Comparison of ENCODE assay signal across 8 cellular contexts in genomic region chr1:27097484-27097917, GRCh38. TPM values are rescaled to one million over a fixed set of nuclear protein-coding genes. Genes with fewer than 3 reads are reported as not detected.
DNase-seq lines count a peak whose midpoint lies in the region; ATAC-seq and TF ChIP-seq lines count a peak whose summit lies in the region.

No MANE protein-coding gene starts in this region.

- H3K9me3 ChIP-seq in gastroesophageal sphincter (no peaks in the 10 kb centered on the region), parathyroid adenoma (ENCODE audit: control insufficient read depth, low read length) (no peaks in the 10 kb centered on the region), upper lobe of right lung (no peaks in the 10 kb centered on the region)

- no peak overlapping the region for H3K4me3 ChIP-seq in gastroesophageal sphincter
- no peak overlapping the region for H3K4me3 ChIP-seq in parathyroid adenoma (ENCODE audit: low read depth, low read length)
- no peak overlapping the region for H3K4me3 ChIP-seq in upper lobe of right lung

- TF ChIP-seq POLR2A in gastroesophageal sphincter (IDR thresholded peaks at IDR 0.05) = no peak

- WGBS in gastroesophageal sphincter (ENCODE audit: low coverage in 1 of 2), 2 donors = 3 to 13% methylated on average over 2 to 3 of the region's 5 CpGs

- no peak overlapping the region for H2AFZ ChIP-seq in parathyroid adenoma

- no peak overlapping the region for H3K4me2 ChIP-seq in parathyroid adenoma (ENCODE audit: low read length)

- intact Hi-C loops in upper lobe of right lung (cut with DNase I) = loop anchor here (5.0 kb wide), 1 partner anchor 50 kb away; no protein-coding TSS in a partner anchor

- H3K36me3 ChIP-seq in gastroesophageal sphincter (peaks cover 0 to 17% of the 10 kb centered on the region in 2 donors), parathyroid adenoma (ENCODE audit: control insufficient read depth, insufficient read depth, low read length) (no peaks in the 10 kb centered on the region), upper lobe of right lung (peaks cover 4% of the 10 kb centered on the region)

- H3K4me1 ChIP-seq in gastroesophageal sphincter (peaks cover 0 to 40% (median 18%) of the 10 kb centered on the region in 3 donors), parathyroid adenoma (peaks cover 4% of the 10 kb centered on the region), upper lobe of right lung (peaks cover 27% of the 10 kb centered on the region)

- TF ChIP-seq CTCF in gastroesophageal sphincter (IDR thresholded peaks at IDR 0.05) = peak; percentile 86 to 98 (median 96)
- peak; percentile 89 for TF ChIP-seq CTCF in parathyroid adenoma (IDR thresholded peaks at IDR 0.05)
- TF ChIP-seq CTCF in upper lobe of right lung (IDR thresholded peaks at IDR 0.05) = peak; percentile 98

- TF ChIP-seq EP300 in gastroesophageal sphincter (IDR thresholded peaks at IDR 0.05) = no peak

- ATAC-seq in gastroesophageal sphincter = peak; percentile 85
- ATAC-seq in upper lobe of right lung = peak; percentile 84
- no peak for ATAC-seq in GM21529 (IDR thresholded peaks at IDR 0.05; ENCODE audit: unreplicated experiment)

- H3K27ac ChIP-seq in gastroesophageal sphincter (no peak overlapping the region), parathyroid adenoma (no peak overlapping the region), upper lobe of right lung (peak overlapping the region; percentile 76)

- no peaks in the 10 kb centered on the region for H3K79me2 ChIP-seq in parathyroid adenoma

- DNase-seq in EH (ENCODE audit: low read depth) (peak; percentile 79), Kasumi-1 (lab: John Stamatoyannopoulos, UW) (peak; percentile 81 to 88), SHP77 treated with DMSO at 0.1 percent for 48 hours (lab: John Stamatoyannopoulos, UW) (peak; percentile 23), upper lobe of right lung (peak; percentile 87)
- DNase-seq in activated effector memory CD4-positive, alpha-beta T cell treated with Interleukin-2 at 50 U/mL for 16 hours = peak; percentile 57

- H3K9ac ChIP-seq in parathyroid adenoma = no peak overlapping the region

- H3K27me3 ChIP-seq in gastroesophageal sphincter (no peaks in the 10 kb centered on the region), parathyroid adenoma (ENCODE audit: control insufficient read depth, insufficient read depth, low read length) (no peaks in the 10 kb centered on the region), upper lobe of right lung (no peaks in the 10 kb centered on the region)

RNA-seq across cellular contexts. Expression of gene SLC9A1, which starts 57.4 kb away (rescaled TPM):
- total RNA-seq in gastroesophageal sphincter (10 to 100 TPM in 3 of 4 donors, 1 to 10 TPM in 1; 7.2 to 27.8 (median 17.1) TPM), upper lobe of right lung (62.4 TPM)

Comparison
In these comparisons a context has a peak if more than half of its experiments do, and no peak if none do; other contexts are left out.
1. DNase-seq: peak in every context shown above with its lines; median percentile 87 in upper lobe of right lung; 84 in Kasumi-1; 79 in EH; 57 in activated effector memory CD4-positive, alpha-beta T cell treated with Interleukin-2 at 50 U/mL for 16 hours; 23 in SHP77 treated with DMSO at 0.1 percent for 48 hours.